In the genomic region with DNA sequence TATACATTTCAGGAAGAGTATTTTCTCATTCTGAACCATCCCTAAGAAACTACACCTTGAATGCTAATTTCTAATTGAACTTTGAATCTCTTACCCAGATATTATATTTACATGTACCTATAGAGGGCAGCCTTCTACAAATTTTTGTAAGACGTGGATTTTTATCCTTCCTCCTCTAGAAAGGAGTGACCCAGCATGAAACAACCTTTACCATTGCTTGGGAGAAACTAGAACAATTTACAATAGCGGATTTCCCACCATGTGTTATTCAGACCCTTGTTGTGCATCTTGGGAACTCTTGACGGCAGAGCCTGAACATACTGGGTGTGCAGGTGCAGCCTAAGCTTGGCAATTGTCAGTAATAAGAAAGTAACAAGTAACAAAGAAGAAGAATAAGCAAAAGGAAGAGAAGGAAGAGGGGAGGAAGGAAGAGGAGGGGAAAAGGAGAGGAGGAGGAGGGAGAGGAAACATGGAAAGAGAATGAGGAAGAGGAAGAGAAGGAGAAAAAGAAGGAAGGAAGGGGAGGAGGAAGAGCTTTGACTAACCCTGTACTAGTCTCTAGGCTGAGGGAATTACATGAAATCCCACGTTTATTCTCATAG, we compare ENCODE assay signal across 9 cellular contexts. TPM values are rescaled to one million over a fixed set of nuclear protein-coding genes. Genes with fewer than 3 reads are reported as not detected.
A peak's percentile ranks its signal among the peaks of the same experiment; 100 is the strongest.
DNase-seq lines count a peak whose midpoint lies in the region; ATAC-seq, FAIRE-seq and TF ChIP-seq lines count a peak whose summit lies in the region.
"Had no signal": no experiment of that assay in that cellular context is flagged by ENCODE, and none has a peak within 500 bp of the region (broad histone marks: within the 10 kb centered on the region; RNA-seq: fewer than 3 reads in every experiment).

No MANE protein-coding gene starts in this region.

- no peaks in the 10 kb centered on the region for H3K36me3 ChIP-seq in endodermal cell (ENCODE audit: control insufficient read depth, insufficient read depth, low read length)

- H3K27me3 Mint-ChIP-seq in endodermal cell (ENCODE audit: insufficient read depth): no peaks in the 10 kb centered on the region
- H3K27me3 Mint-ChIP-seq in mesothelial cell of epicardium (ENCODE audit: low read depth): peaks cover under 1% of the 10 kb centered on the region

- ATAC-seq in GM18517 (IDR thresholded peaks at IDR 0.05; ENCODE audit: unreplicated experiment): peak; percentile 76
- no peak for ATAC-seq in HG02610 (IDR thresholded peaks at IDR 0.05; ENCODE audit: unreplicated experiment)

- H3K4me3 ChIP-seq in endodermal cell (ENCODE audit: low read length) (no peak overlapping the region), coronary artery (no peak overlapping the region)

- H3K4me1 ChIP-seq in endodermal cell (ENCODE audit: control insufficient read depth, insufficient read depth, low read length): no peaks in the 10 kb centered on the region

- peaks cover 4% of the 10 kb centered on the region for H3K9me3 ChIP-seq in endodermal cell (ENCODE audit: control insufficient read depth, low read length)

- H3K36me3 Mint-ChIP-seq in endodermal cell (ENCODE audit: low read depth) (no peaks in the 10 kb centered on the region), mesothelial cell of epicardium (peaks cover 2% of the 10 kb centered on the region)

- H3K9me3 Mint-ChIP-seq in endodermal cell: no peaks in the 10 kb centered on the region
- H3K9me3 Mint-ChIP-seq in mesothelial cell of epicardium: peaks cover 5% of the 10 kb centered on the region

- WGBS in endodermal cell (ENCODE audit: insufficient coverage in 1 of 2, insufficient read length in 1 of 2), 2 experiments: 49 to 67% methylated on average over 2 to 3 of the region's 4 CpGs

- H3K27ac Mint-ChIP-seq in endodermal cell: no peak overlapping the region
- peak overlapping the region; percentile 65 for H3K27ac Mint-ChIP-seq in mesothelial cell of epicardium

- H3K4me3 Mint-ChIP-seq in endodermal cell (no peak overlapping the region), mesothelial cell of epicardium (no peak overlapping the region)

- H3K27ac ChIP-seq in endodermal cell (ENCODE audit: low read depth, low read length) (no peak overlapping the region), coronary artery (no peak overlapping the region)

- peak; percentile 67 for TF ChIP-seq CTCF in endodermal cell (conservative IDR thresholded peaks at IDR 0.05)
- TF ChIP-seq CTCF in mesothelial cell of epicardium (IDR thresholded peaks at IDR 0.05; ENCODE audit: unreplicated experiment): peak; percentile 68
- no peak for TF ChIP-seq CTCF in coronary artery (IDR thresholded peaks at IDR 0.05)

- DNase-seq in AML-193 (lab: John Stamatoyannopoulos, UW): peak; percentile 75 to 76
- DNase-seq in HTR-8/SVneo (ENCODE audit: insufficient read length, low spot score): peak; percentile 46
- DNase-seq in RCC 7860 (ENCODE audit: low spot score): peak; percentile 13
- no peak for DNase-seq in endodermal cell
- DNase-seq in mesothelial cell of epicardium (ENCODE audit: low spot score in 2 of 2, unreplicated experiment in 2 of 2): no peak
- no peak for DNase-seq in coronary artery (ENCODE audit: low spot score)

- peaks cover 2% of the 10 kb centered on the region for H3K4me1 Mint-ChIP-seq in endodermal cell
- peaks cover 8% of the 10 kb centered on the region for H3K4me1 Mint-ChIP-seq in mesothelial cell of epicardium

- FAIRE-seq in HTR-8/SVneo (lab: Jason Lieb, UNC) (no peak), RCC 7860 (lab: Jason Lieb, UNC) (peak; percentile 72)

- no peak overlapping the region for H3K9ac ChIP-seq in endodermal cell (ENCODE audit: extremely low read depth, low read length, poor library complexity, severe bottlenecking)

- H3K27me3 ChIP-seq in endodermal cell (ENCODE audit: control insufficient read depth, insufficient read depth, low read length, poor library complexity, severe bottlenecking): no peaks in the 10 kb centered on the region

RNA-seq across cellular contexts. Expression of a gene that starts 10.8 kb away (rescaled TPM):
- not detected for total RNA-seq in endodermal cell
- polyA plus RNA-seq in endodermal cell (2013, experiment 1 of 2): not detected
- not detected for polyA plus RNA-seq in endodermal cell (2013, experiment 2 of 2)
- not detected in 3 replicates for total RNA-seq in mesothelial cell of epicardium
- total RNA-seq: glomerular endothelial cell had no signal

RNA-seq across cellular contexts. Expression of a gene that starts 44.1 kb away (rescaled TPM):
- not detected for total RNA-seq in endodermal cell
- polyA plus RNA-seq in endodermal cell (2013, experiment 1 of 2): not detected
- not detected for polyA plus RNA-seq in endodermal cell (2013, experiment 2 of 2)
- total RNA-seq in mesothelial cell of epicardium: not detected in 3 replicates

RNA-seq across cellular contexts. Expression of a gene that starts 45.7 kb away (rescaled TPM):
- total RNA-seq in endodermal cell (not detected), mesothelial cell of epicardium (not detected in 3 replicates)
- polyA plus RNA-seq in endodermal cell (2013, experiment 1 of 2): not detected
- not detected for polyA plus RNA-seq in endodermal cell (2013, experiment 2 of 2)
- total RNA-seq: glomerular endothelial cell had no signal

Comparison
In these comparisons a context has a peak if more than half of its experiments do, and no peak if none do; other contexts are left out.
1. DNase-seq: peak in AML-193 (2 of 2), HTR-8/SVneo (single experiment) and RCC 7860 (single experiment); none in endodermal cell (single experiment), mesothelial cell of epicardium (0 of 2) and coronary artery (single experiment).